Comparison of ENCODE assay signal across 12 cellular contexts in genomic region chr12:109433618-109434017, GRCh38. TPM values are rescaled to one million over a fixed set of nuclear protein-coding genes. Genes with fewer than 3 reads are reported as not detected.
DNase-seq lines count a peak whose midpoint lies in the region; ATAC-seq and TF ChIP-seq lines count a peak whose summit lies in the region.
"Had no signal": no experiment of that assay in that cellular context is flagged by ENCODE, and none has a peak within 500 bp of the region (broad histone marks: within the 10 kb centered on the region; RNA-seq: fewer than 3 reads in every experiment).

No MANE protein-coding gene starts in this region.

- H3K9me3 ChIP-seq in CD4-positive, CD25-positive, alpha-beta regulatory T cell (ENCODE audit: control insufficient read depth in 2 of 2, low read length in 2 of 2), result no peaks in the 10 kb centered on the region
- H3K9me3 ChIP-seq: suprapubic skin had no signal

- H3K4me3 ChIP-seq in CD4-positive, CD25-positive, alpha-beta regulatory T cell (ENCODE audit: low read depth, low read length), result no peak overlapping the region
- H3K4me3 ChIP-seq: skin epidermis, suprapubic skin had no signal

- no peak for ATAC-seq in CD4-positive, CD25-positive, alpha-beta regulatory T cell (ENCODE audit: low read depth in 2 of 2)
- ATAC-seq in natural killer cell (no peak), GM18861 (IDR thresholded peaks at IDR 0.05; ENCODE audit: unreplicated experiment) (no peak)

- intact Hi-C loops in natural killer cell (cut with micrococcal nuclease), result no loop called here

- TF ChIP-seq CTCF in endothelial cell (IDR thresholded peaks at IDR 0.05; ENCODE audit: unreplicated experiment) (peak; percentile 56), natural killer cell (IDR thresholded peaks at IDR 0.05) (no peak)

- peaks cover 8% of the 10 kb centered on the region for H3K4me1 ChIP-seq in CD4-positive, CD25-positive, alpha-beta regulatory T cell (ENCODE audit: control insufficient read depth, insufficient read depth, low read length, poor library complexity, severe bottlenecking)

- H3K4me3 Mint-ChIP-seq in CD4-positive, CD25-positive, alpha-beta regulatory T cell, result no peak overlapping the region
- H3K4me3 Mint-ChIP-seq in endothelial cell (ENCODE audit: unreplicated experiment) (no peak overlapping the region), natural killer cell (no peak overlapping the region)

- H3K27ac ChIP-seq in CD4-positive, CD25-positive, alpha-beta regulatory T cell (ENCODE audit: insufficient read depth, low read length, poor library complexity, severe bottlenecking), result no peak overlapping the region
- H3K27ac ChIP-seq: suprapubic skin had no signal

- H3K27me3 Mint-ChIP-seq in CD4-positive, CD25-positive, alpha-beta regulatory T cell, result no peaks in the 10 kb centered on the region
- H3K27me3 Mint-ChIP-seq in endothelial cell (ENCODE audit: unreplicated experiment), result peaks cover 6% of the 10 kb centered on the region
- H3K27me3 Mint-ChIP-seq in natural killer cell (ENCODE audit: low read depth in 2 of 2), result no peaks in the 10 kb centered on the region
- H3K27me3 Mint-ChIP-seq: activated naive CD4-positive, alpha-beta T cell treated with anti-CD3 and anti-CD28 coated beads, Interleukin-2, amount 50 U/mL, for 24 hours had no signal

- no peaks in the 10 kb centered on the region for H3K36me3 ChIP-seq in CD4-positive, CD25-positive, alpha-beta regulatory T cell (ENCODE audit: control insufficient read depth, insufficient read depth, low read length)
- H3K36me3 ChIP-seq: suprapubic skin had no signal

- peaks cover 3% of the 10 kb centered on the region for H3K36me3 Mint-ChIP-seq in CD4-positive, CD25-positive, alpha-beta regulatory T cell
- H3K36me3 Mint-ChIP-seq in endothelial cell (ENCODE audit: low read depth, unreplicated experiment), result peaks cover 6% of the 10 kb centered on the region
- H3K36me3 Mint-ChIP-seq in natural killer cell, result no peaks in the 10 kb centered on the region
- H3K36me3 Mint-ChIP-seq: activated naive CD4-positive, alpha-beta T cell treated with anti-CD3 and anti-CD28 coated beads, Interleukin-2, amount 50 U/mL, for 24 hours had no signal

- H3K4me1 Mint-ChIP-seq in CD4-positive, CD25-positive, alpha-beta regulatory T cell, result peaks cover 7 to 14% (median 9%) of the 10 kb centered on the region in 4 donors
- H3K4me1 Mint-ChIP-seq in endothelial cell (ENCODE audit: unreplicated experiment), result peaks cover 48% of the 10 kb centered on the region
- peaks cover 10 to 15% of the 10 kb centered on the region in 2 donors for H3K4me1 Mint-ChIP-seq in natural killer cell

- H3K27me3 ChIP-seq in CD4-positive, CD25-positive, alpha-beta regulatory T cell (ENCODE audit: control insufficient read depth, insufficient read depth, low read length), result no peaks in the 10 kb centered on the region
- H3K27me3 ChIP-seq: suprapubic skin had no signal

- no peak for DNase-seq in CD4-positive, CD25-positive, alpha-beta regulatory T cell
- DNase-seq in HT-29 (ENCODE audit: low spot score) (peak; percentile 13), endothelial cell (ENCODE audit: low spot score) (peak; percentile 50), natural killer cell (no peak), NCI-H1436 treated with DMSO at 0.1 percent for 48 hours (lab: John Stamatoyannopoulos, UW) (no peak), NCI-H2081 treated with DMSO at 0.1 percent for 48 hours (lab: John Stamatoyannopoulos, UW) (no peak)
- DNase-seq in activated naive CD4-positive, alpha-beta T cell treated with anti-CD3 and anti-CD28 coated beads, Interleukin-2, amount 50 U/mL, for 16 hours, result no peak
- DNase-seq: NCI-H1048 had no signal

- H3K9me3 Mint-ChIP-seq in CD4-positive, CD25-positive, alpha-beta regulatory T cell, result no peaks in the 10 kb centered on the region
- H3K9me3 Mint-ChIP-seq in endothelial cell (ENCODE audit: unreplicated experiment) (no peaks in the 10 kb centered on the region), natural killer cell (no peaks in the 10 kb centered on the region)
- H3K9me3 Mint-ChIP-seq: activated naive CD4-positive, alpha-beta T cell treated with anti-CD3 and anti-CD28 coated beads, Interleukin-2, amount 50 U/mL, for 24 hours had no signal

- H3K27ac Mint-ChIP-seq in CD4-positive, CD25-positive, alpha-beta regulatory T cell, result peak overlapping the region in 2 of 3 donors; percentile 71 to 85
- no peak overlapping the region for H3K27ac Mint-ChIP-seq in endothelial cell (ENCODE audit: unreplicated experiment)
- peak overlapping the region; percentile 69 to 82 for H3K27ac Mint-ChIP-seq in natural killer cell

RNA-seq across cellular contexts. Expression of gene KCTD10, which starts 43.5 kb away (rescaled TPM):
- 38.7 TPM for total RNA-seq in CD4-positive, CD25-positive, alpha-beta regulatory T cell
- 10 to 100 TPM; 26.4 to 32.3 (median 28.7) TPM for polyA plus RNA-seq in CD4-positive, CD25-positive, alpha-beta regulatory T cell
- total RNA-seq in HT-29 (2014; rRNA removed; shearing (Covaris generic)), result 38.4 and 39.9 TPM in 2 replicates
- total RNA-seq in endothelial cell (ENCODE audit: unreplicated experiment), result 128 TPM
- 100 to 1,000 TPM in 1 of 3 donors, 10 to 100 TPM in 2; 76.0 to 141 (median 79.0) TPM for total RNA-seq in natural killer cell

RNA-seq across cellular contexts. Expression of gene UBE3B, which starts 43.8 kb away (rescaled TPM):
- total RNA-seq in CD4-positive, CD25-positive, alpha-beta regulatory T cell, result 38.2 TPM
- polyA plus RNA-seq in CD4-positive, CD25-positive, alpha-beta regulatory T cell, result 10 to 100 TPM; 16.8 to 24.4 (median 20.9) TPM
- total RNA-seq in HT-29 (2014; rRNA removed; shearing (Covaris generic)), result 16.8 and 17.4 TPM in 2 replicates
- total RNA-seq in endothelial cell (ENCODE audit: unreplicated experiment) (44.3 TPM), natural killer cell (10 to 100 TPM; 32.2 to 46.7 (median 39.5) TPM)

Comparison
In these comparisons a context has a peak if more than half of its experiments do, and no peak if none do; other contexts are left out.
1. DNase-seq: peak in HT-29 (single experiment) and endothelial cell (single experiment); none in CD4-positive, CD25-positive, alpha-beta regulatory T cell (0 of 3), natural killer cell (single experiment), activated naive CD4-positive, alpha-beta T cell treated with anti-CD3 and anti-CD28 coated beads, Interleukin-2, amount 50 U/mL, for 16 hours (single experiment), NCI-H1436 treated with DMSO at 0.1 percent for 48 hours (single experiment) and NCI-H2081 treated with DMSO at 0.1 percent for 48 hours (single experiment).